ENCODE assay signal across 20 cellular contexts in the genomic region with DNA sequence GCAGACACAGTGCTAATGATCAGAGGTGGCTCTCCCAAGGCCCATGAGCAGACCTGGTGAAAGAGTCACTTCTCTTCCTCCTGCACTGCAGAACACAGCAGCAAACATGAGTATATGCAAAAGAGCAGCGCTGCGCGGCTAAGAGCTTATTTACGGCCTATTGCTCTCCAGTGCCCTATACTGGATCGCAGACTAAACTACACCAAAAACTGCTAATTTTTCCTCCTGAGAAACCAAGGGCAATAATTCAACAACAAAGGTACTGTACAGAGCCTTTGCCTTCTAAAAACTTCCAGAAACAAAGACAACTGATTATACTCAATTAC.
"Had no signal": no experiment of that assay in that cellular context is flagged by ENCODE, and none has a peak within 500 bp of the region (broad histone marks: within the 10 kb centered on the region; RNA-seq: fewer than 3 reads in every experiment).

No MANE protein-coding gene starts in this region.

- H3K27ac Mint-ChIP-seq: activated CD4-positive, alpha-beta T cell treated with anti-CD3 and anti-CD28 coated beads, Interleukin-2, amount 10 ng/mL, durations not matched to agents 24 days and 14 days; activated naive CD8-positive, alpha-beta T cell treated with anti-CD3 and anti-CD28 coated beads for 36 hours had no signal

- FAIRE-seq: pancreas, TTC549 had no signal

- H3K4me3 ChIP-seq: body of pancreas, colonic mucosa, esophagus squamous epithelium, lower lobe of right lung, pancreas, stomach, testis, upper lobe of right lung had no signal

- DNase-seq: activated CD4-positive, alpha-beta T cell treated with anti-CD3 and anti-CD28 coated beads, Interleukin-2, amount 10 ng/mL, durations not matched to agents 24 days and 14 days; activated CD4-positive, CD25-positive, alpha-beta regulatory T cell; activated CD8-positive, alpha-beta memory T cell treated with anti-CD3 and anti-CD28 coated beads, Interleukin-2, amount 50 U/mL, for 48 hours; activated gamma-delta T cell treated with Interleukin-2 at 50 U/mL for 16 hours; activated naive CD8-positive, alpha-beta T cell treated with anti-CD3 and anti-CD28 coated beads for 36 hours; amygdala; body of pancreas; central memory CD4-positive, alpha-beta T cell; colonic mucosa; esophagus squamous epithelium; glutamatergic neuron; lower lobe of right lung; stimulated activated CD4-positive, alpha-beta T cell treated with anti-CD3 and anti-CD28 coated beads, Interleukin-1b, Interleukin-23, amount 100 ng/mL, for 48 hours; stomach; T-helper 2 cell; testis had no signal

- H3K36me3 Mint-ChIP-seq: activated naive CD8-positive, alpha-beta T cell treated with anti-CD3 and anti-CD28 coated beads for 36 hours had no signal

- H3K4me1 ChIP-seq: body of pancreas, colonic mucosa, esophagus squamous epithelium, lower lobe of right lung, pancreas, stomach, testis, upper lobe of right lung had no signal

- H3K9me3 ChIP-seq: body of pancreas, colonic mucosa, esophagus squamous epithelium, lower lobe of right lung, pancreas, testis, upper lobe of right lung had no signal

- H3K4me3 Mint-ChIP-seq: activated CD4-positive, alpha-beta T cell treated with anti-CD3 and anti-CD28 coated beads, Interleukin-2, amount 10 ng/mL, durations not matched to agents 24 days and 14 days; activated naive CD8-positive, alpha-beta T cell treated with anti-CD3 and anti-CD28 coated beads for 36 hours; neural crest cell had no signal

- H3K27me3 ChIP-seq: body of pancreas, colonic mucosa, esophagus squamous epithelium, pancreas, stomach, testis, upper lobe of right lung had no signal

- H3K27ac ChIP-seq: body of pancreas, colonic mucosa, esophagus squamous epithelium, lower lobe of right lung, pancreas, stomach, testis, upper lobe of right lung had no signal

- H3K36me3 ChIP-seq: colonic mucosa, esophagus squamous epithelium, lower lobe of right lung, pancreas, stomach, upper lobe of right lung had no signal

- H3K4me1 Mint-ChIP-seq: activated CD4-positive, alpha-beta T cell treated with anti-CD3 and anti-CD28 coated beads, Interleukin-2, amount 10 ng/mL, durations not matched to agents 24 days and 14 days; activated naive CD8-positive, alpha-beta T cell treated with anti-CD3 and anti-CD28 coated beads for 36 hours; neural crest cell had no signal

- H3K9me3 Mint-ChIP-seq: activated CD4-positive, alpha-beta T cell treated with anti-CD3 and anti-CD28 coated beads, Interleukin-2, amount 10 ng/mL, durations not matched to agents 24 days and 14 days; neural crest cell had no signal

- H3K27me3 Mint-ChIP-seq: activated CD4-positive, alpha-beta T cell treated with anti-CD3 and anti-CD28 coated beads, Interleukin-2, amount 10 ng/mL, durations not matched to agents 24 days and 14 days; activated naive CD8-positive, alpha-beta T cell treated with anti-CD3 and anti-CD28 coated beads for 36 hours had no signal

- ATAC-seq: body of pancreas, pancreas had no signal
